Comparison of ENCODE assay signal across 8 cellular contexts in the genomic region with DNA sequence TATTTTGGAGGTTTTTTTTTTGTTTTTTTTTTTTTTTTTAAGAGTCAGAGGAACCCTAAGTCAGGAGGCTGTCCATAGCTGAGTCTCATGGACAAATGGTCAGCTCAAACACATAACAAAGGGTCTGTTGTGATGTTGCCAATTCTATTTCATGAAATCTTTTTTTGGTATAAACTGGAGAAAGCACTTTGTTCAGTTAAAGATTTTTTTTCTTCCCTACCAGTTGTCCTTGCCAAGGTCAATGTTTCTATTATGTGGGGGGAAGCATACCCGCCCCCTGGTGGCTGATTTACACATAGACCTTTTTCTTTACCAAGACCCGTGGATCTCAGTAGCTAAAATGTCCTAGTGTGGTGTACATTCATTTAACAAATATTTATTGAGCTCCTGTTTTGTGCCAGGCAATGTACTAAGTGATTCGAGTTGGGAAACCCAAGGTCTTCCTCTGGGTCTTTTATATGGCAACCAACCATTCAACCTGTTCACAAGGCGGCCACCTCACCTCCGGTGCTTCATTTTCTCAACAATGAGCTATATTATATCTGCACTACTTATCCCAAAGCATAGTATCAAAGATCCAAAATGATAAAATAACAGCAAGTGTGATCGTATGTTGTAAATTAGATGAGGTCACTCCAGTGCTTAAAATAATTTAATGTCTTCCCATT.
DNase-seq lines count a peak whose midpoint lies in the region; ATAC-seq, FAIRE-seq and TF ChIP-seq lines count a peak whose summit lies in the region.

No MANE protein-coding gene starts in this region.

- no peaks in the 10 kb centered on the region for H3K4me1 ChIP-seq in A549
- H3K4me1 ChIP-seq in OCI-LY1 (ENCODE audit: insufficient read depth, low read length, severe bottlenecking): no peaks in the 10 kb centered on the region
- H3K4me1 ChIP-seq in lower lobe of right lung: no peaks in the 10 kb centered on the region
- H3K4me1 ChIP-seq in upper lobe of right lung: no peaks in the 10 kb centered on the region

- no peak overlapping the region for H2AFZ ChIP-seq in OCI-LY1 (ENCODE audit: low read length)

- H3K27me3 ChIP-seq in OCI-LY1 (ENCODE audit: insufficient read depth, low read length) (no peaks in the 10 kb centered on the region), lower lobe of right lung (ENCODE audit: low read depth) (no peaks in the 10 kb centered on the region), upper lobe of right lung (peaks cover 5% of the 10 kb centered on the region)

- TF ChIP-seq RAD21 in A549 (conservative IDR thresholded peaks at IDR 0.05 in 1 of 2, IDR thresholded peaks at IDR 0.05 in 1 of 2): peak; percentile 44 to 62; a peak in 4 of 5 replicates

- H3K27ac ChIP-seq in A549 (no peak overlapping the region), OCI-LY1 (ENCODE audit: low read depth, low read length, poor library complexity, severe bottlenecking) (no peak overlapping the region), lower lobe of right lung (no peak overlapping the region), upper lobe of right lung (no peak overlapping the region)

- H3K9ac ChIP-seq in OCI-LY1 (ENCODE audit: low read length): no peak overlapping the region

- H4K20me1 ChIP-seq in OCI-LY1 (ENCODE audit: insufficient read depth, low read length): no peaks in the 10 kb centered on the region

- no peaks in the 10 kb centered on the region for H3K9me3 ChIP-seq in A549
- H3K9me3 ChIP-seq in OCI-LY1 (ENCODE audit: low read length): no peaks in the 10 kb centered on the region
- no peaks in the 10 kb centered on the region for H3K9me3 ChIP-seq in lower lobe of right lung
- H3K9me3 ChIP-seq in upper lobe of right lung: no peaks in the 10 kb centered on the region

- TF ChIP-seq CTCF in A549 (IDR thresholded peaks at IDR 0.05) (peak; percentile 53), OCI-LY1 (IDR thresholded peaks at IDR 0.05; ENCODE audit: low read length) (peak; percentile 75), lower lobe of right lung (IDR thresholded peaks at IDR 0.05) (peak; percentile 51), upper lobe of right lung (IDR thresholded peaks at IDR 0.05) (peak; percentile 51)

- CTCF ChIA-PET in A549 (lab: Yijun Ruan, JAX): interaction anchor here (0.6 to 1.9 kb wide), 9 partner anchors 14 to 784 kb away, joined by 3 to 7 read pairs (median 3); no protein-coding TSS in a partner anchor

- no peaks in the 10 kb centered on the region for H3K9me2 ChIP-seq in OCI-LY1 (ENCODE audit: low read depth, low read length)

- WGBS in A549 (ENCODE audit: missing lambda C conversion rate): 41% methylated on average over 6 of the region's 6 CpGs

- H3K4me2 ChIP-seq in A549: no peak overlapping the region
- H3K4me2 ChIP-seq in OCI-LY1 (ENCODE audit: low read length): no peak overlapping the region

- H3K4me3 ChIP-seq in A549 (no peak overlapping the region), OCI-LY1 (ENCODE audit: low read depth, low read length, poor library complexity, severe bottlenecking) (no peak overlapping the region), lower lobe of right lung (no peak overlapping the region), upper lobe of right lung (no peak overlapping the region)

- intact Hi-C loops in lower lobe of right lung (cut with DNase I): no loop called here
- intact Hi-C loops in upper lobe of right lung (cut with DNase I): no loop called here

- DNase-seq in A549 (ENCODE audit: low read depth in 1 of 2, low spot score in 1 of 2): peak; percentile 53 to 59
- DNase-seq in Daoy (ENCODE audit: low read depth): peak; percentile 52
- peak; percentile 29 for DNase-seq in cerebellar cortex (ENCODE audit: low spot score)
- no peak for DNase-seq in lower lobe of right lung
- no peak for DNase-seq in upper lobe of right lung
- no peak for DNase-seq in ecto neural progenitor cell (ENCODE audit: low spot score)

- TF ChIP-seq EP300 in A549 (IDR thresholded peaks at IDR 0.05): no peak

- H3K79me2 ChIP-seq in OCI-LY1 (ENCODE audit: insufficient read depth, low read length): no peaks in the 10 kb centered on the region

- FAIRE-seq in A549 (lab: Jason Lieb, UNC): peak; percentile 39

- ATAC-seq in A549 (peak in 1 of 2 experiments; percentile 84; a peak in 3 of 6 replicates), HG02938 (IDR thresholded peaks at IDR 0.05; ENCODE audit: unreplicated experiment) (peak; percentile 75), lower lobe of right lung (peak in 1 of 2 donors; percentile 61), upper lobe of right lung (no peak)

- TF ChIP-seq POLR2A in A549 (IDR thresholded peaks at IDR 0.05; ENCODE audit: low read length): no peak

- POLR2A ChIA-PET in A549 (lab: Yijun Ruan, JAX): no interaction called here

- H3F3A ChIP-seq in OCI-LY1 (ENCODE audit: insufficient read depth, low read length): no peaks in the 10 kb centered on the region

- H3K36me3 ChIP-seq in OCI-LY1 (ENCODE audit: insufficient read depth, low read length) (no peaks in the 10 kb centered on the region), lower lobe of right lung (no peaks in the 10 kb centered on the region), upper lobe of right lung (no peaks in the 10 kb centered on the region)

TF ChIP-seq in A549, 52 proteins besides CTCF, POLR2A, EP300 and RAD21:
- TF ChIP-seq EHF (CRISPR knock-in tag; IDR thresholded peaks at IDR 0.05): no peak
- TF ChIP-seq ESRRA (IDR thresholded peaks at IDR 0.05; ENCODE audit: borderline replicate concordance, low read length): peak; percentile 92; the same call in 1 of the 2 replicates
- peak; percentile 66 for TF ChIP-seq SMC3 (IDR thresholded peaks at IDR 0.05)

Comparison
In these comparisons a context has a peak if more than half of its experiments do, and no peak if none do; other contexts are left out.
1. DNase-seq: peak in A549 (2 of 2), Daoy (single experiment) and cerebellar cortex (single experiment); none in lower lobe of right lung (single experiment), upper lobe of right lung (single experiment) and ecto neural progenitor cell (single experiment).
2. Peak in every context shown above with its lines, with median percentiles within 50 percentile points of each other: CTCF ChIP-seq.